In genomic region chr11:38582151-38582550, GRCh38 we compare ENCODE assay signal across 21 cellular contexts.
"Had no signal": no experiment of that assay in that cellular context is flagged by ENCODE, and none has a peak within 500 bp of the region (broad histone marks: within the 10 kb centered on the region; RNA-seq: fewer than 3 reads in every experiment).

No MANE protein-coding gene starts in this region.

- ATAC-seq: gastroesophageal sphincter, heart left ventricle had no signal

- H3K4me3 ChIP-seq: adrenal gland, coronary artery, gastroesophageal sphincter, heart left ventricle, left ventricle myocardium inferior, right atrium auricular region, skin epidermis, suprapubic skin, transverse colon, uterus had no signal

- DNase-seq: activated CD4-positive, alpha-beta T cell treated with anti-CD3 and anti-CD28 coated beads for 1 hour; activated CD4-positive, alpha-beta T cell treated with anti-CD3 and anti-CD28 coated beads, Interleukin-2, amount 50 U/mL, for 48 hours; activated gamma-delta T cell; adrenal gland; caudate nucleus; erythroblast; heart left ventricle; kidney glomerular epithelial cell; left ventricle myocardium inferior; mammary epithelial cell; midbrain; nephron progenitor cell; stimulated activated CD4-positive, alpha-beta T cell treated with anti-CD3 and anti-CD28 coated beads, Interleukin-15, amount 100 ng/mL, for 24 hours; stimulated activated CD4-positive, alpha-beta T cell treated with anti-CD3 and anti-CD28 coated beads, Interleukin-2, amount 100 ng/mL, for 48 hours; transverse colon; uterus had no signal

- H3K27ac ChIP-seq: adrenal gland, coronary artery, gastroesophageal sphincter, heart left ventricle, left ventricle myocardium inferior, right atrium auricular region, skin epidermis, suprapubic skin, transverse colon, uterus had no signal

- H3K9me3 ChIP-seq: adrenal gland, uterus had no signal

- H3K27me3 ChIP-seq: adrenal gland, gastroesophageal sphincter, heart left ventricle, right atrium auricular region, suprapubic skin, transverse colon, uterus had no signal

- H3K36me3 ChIP-seq: adrenal gland, gastroesophageal sphincter, heart left ventricle, left ventricle myocardium inferior, right atrium auricular region, suprapubic skin, transverse colon, uterus had no signal
